Comparison of ENCODE assay signal across 6 cellular contexts in genomic region chr19:2235396-2236284, GRCh38. TPM values are rescaled to one million over a fixed set of nuclear protein-coding genes. Genes with fewer than 3 reads are reported as not detected.
DNase-seq lines count a peak whose midpoint lies in the region; ATAC-seq and TF ChIP-seq lines count a peak whose summit lies in the region.
"Had no signal": no experiment of that assay in that cellular context is flagged by ENCODE, and none has a peak within 500 bp of the region (broad histone marks: within the 10 kb centered on the region; RNA-seq: fewer than 3 reads in every experiment).

No MANE protein-coding gene starts in this region.

- peak overlapping the region; percentile 99 for H3K27ac Mint-ChIP-seq in activated naive CD8-positive, alpha-beta T cell
- H3K27ac Mint-ChIP-seq in mesothelial cell of epicardium = peak overlapping the region; percentile 93

- peaks cover 12% of the 10 kb centered on the region for H3K36me3 Mint-ChIP-seq in activated naive CD8-positive, alpha-beta T cell
- peaks cover 9% of the 10 kb centered on the region for H3K36me3 Mint-ChIP-seq in mesothelial cell of epicardium

- no peak for TF ChIP-seq CTCF in mesothelial cell of epicardium (IDR thresholded peaks at IDR 0.05; ENCODE audit: unreplicated experiment)

- peak; percentile 4 for ATAC-seq in GM19438 (IDR thresholded peaks at IDR 0.05; ENCODE audit: low read depth, unreplicated experiment)

- H3K27ac ChIP-seq in HUES48 (ENCODE audit: low read depth, low read length) = peak overlapping the region; percentile 98

- peaks cover 48% of the 10 kb centered on the region for H3K4me1 Mint-ChIP-seq in activated naive CD8-positive, alpha-beta T cell (ENCODE audit: low read depth)
- H3K4me1 Mint-ChIP-seq in mesothelial cell of epicardium = peaks cover 39% of the 10 kb centered on the region

- peak overlapping the region; percentile 99 for H3K4me3 Mint-ChIP-seq in activated naive CD8-positive, alpha-beta T cell
- peak overlapping the region; percentile 87 for H3K4me3 Mint-ChIP-seq in mesothelial cell of epicardium

- peaks cover 29% of the 10 kb centered on the region for H3K4me1 ChIP-seq in HUES48 (ENCODE audit: control insufficient read depth, insufficient read depth, low read length)

- H3K9ac ChIP-seq in HUES48 (ENCODE audit: low read depth, low read length) = peak overlapping the region; percentile 70

- no peaks in the 10 kb centered on the region for H3K27me3 ChIP-seq in HUES48 (ENCODE audit: control insufficient read depth, insufficient read depth, low read length)

- H3K4me3 ChIP-seq in HUES48 (ENCODE audit: low read depth, low read length) = peak overlapping the region; percentile 94

- H3K9me3 ChIP-seq in HUES48 (ENCODE audit: control insufficient read depth, insufficient read depth, low read length) = no peaks in the 10 kb centered on the region

- no peaks in the 10 kb centered on the region for H3K9me3 Mint-ChIP-seq in activated naive CD8-positive, alpha-beta T cell (ENCODE audit: low read depth)
- H3K9me3 Mint-ChIP-seq in mesothelial cell of epicardium = no peaks in the 10 kb centered on the region

- peaks cover 28% of the 10 kb centered on the region for H3K36me3 ChIP-seq in HUES48 (ENCODE audit: control insufficient read depth, insufficient read depth, low read length)

- DNase-seq in mesothelial cell of epicardium (ENCODE audit: low spot score in 2 of 2, unreplicated experiment in 2 of 2) = no peak
- no peak for DNase-seq in hippocampal formation (lab: John Stamatoyannopoulos, UW)

- H3K27me3 Mint-ChIP-seq in activated naive CD8-positive, alpha-beta T cell = no peaks in the 10 kb centered on the region
- no peaks in the 10 kb centered on the region for H3K27me3 Mint-ChIP-seq in mesothelial cell of epicardium (ENCODE audit: low read depth)

RNA-seq across cellular contexts. Expression of gene PLEKHJ1, which starts 0.5 kb away (rescaled TPM):
- total RNA-seq in mesothelial cell of epicardium = 73.4 to 75.6 TPM (median 73.8 TPM) in 3 replicates

RNA-seq across cellular contexts. Expression of gene SF3A2, which starts 1.0 kb away (rescaled TPM):
- total RNA-seq in mesothelial cell of epicardium = 142 to 156 TPM (median 146 TPM) in 3 replicates

RNA-seq across cellular contexts. Expression of gene AMH, which starts 13.5 kb away (rescaled TPM):
- 42.4 to 50.1 TPM (median 44.5 TPM) in 3 replicates for total RNA-seq in mesothelial cell of epicardium

RNA-seq across cellular contexts. Expression of gene JSRP1, which starts 20.6 kb away (rescaled TPM):
- 0.80 TPM in 1 of 3 replicates, not detected in the others for total RNA-seq in mesothelial cell of epicardium
- total RNA-seq: renal cortical epithelial cell had no signal

RNA-seq across cellular contexts. Expression of gene PEAK3, which starts 46.3 kb away (rescaled TPM):
- 0.11 TPM in 1 of 3 replicates, not detected in the others for total RNA-seq in mesothelial cell of epicardium
